In genomic region chr4:150987204-150987603, GRCh38 we compare ENCODE assay signal across 16 cellular contexts. TPM values are rescaled to one million over a fixed set of nuclear protein-coding genes. Genes with fewer than 3 reads are reported as not detected.
DNase-seq lines count a peak whose midpoint lies in the region; ATAC-seq, FAIRE-seq and TF ChIP-seq lines count a peak whose summit lies in the region.
"Had no signal": no experiment of that assay in that cellular context is flagged by ENCODE, and none has a peak within 500 bp of the region (broad histone marks: within the 10 kb centered on the region; RNA-seq: fewer than 3 reads in every experiment).

No MANE protein-coding gene starts in this region.

- no peak overlapping the region for H3K4me3 Mint-ChIP-seq in activated naive CD8-positive, alpha-beta T cell
- no peak overlapping the region for H3K4me3 Mint-ChIP-seq in activated naive CD8-positive, alpha-beta T cell treated with anti-CD3 and anti-CD28 coated beads for 36 hours
- H3K4me3 Mint-ChIP-seq in WTC11, result no peak overlapping the region
- H3K4me3 Mint-ChIP-seq in mesothelial cell of epicardium, result no peak overlapping the region
- H3K4me3 Mint-ChIP-seq: B cell; CD8-positive, alpha-beta T cell; H9 had no signal

- TF ChIP-seq RAD21 in GM12878 (IDR thresholded peaks at IDR 0.05; ENCODE audit: insufficient read depth, low read depth, low read length), result no peak

- in situ Hi-C loops in GM12878 (cut with MboI), result no loop called here

- H3K4me3 ChIP-seq in GM12878 (no peak overlapping the region), MG63 (no peak overlapping the region), heart right ventricle (no peak overlapping the region), PC-3 (ENCODE audit: low read length) (no peak overlapping the region)
- H3K4me3 ChIP-seq: BLaER1 treated with 17β-estradiol and CSF1 and Interleukin-3, amounts not matched to agents 10 nM and 100 nM had no signal

- H3K4me2 ChIP-seq in GM12878 (ENCODE audit: control insufficient read depth, insufficient read depth) (no peak overlapping the region), PC-3 (ENCODE audit: low read length) (no peak overlapping the region)
- H3K4me2 ChIP-seq: BLaER1 treated with 17β-estradiol and CSF1 and Interleukin-3, amounts not matched to agents 10 nM and 100 nM had no signal

- peaks cover 16% of the 10 kb centered on the region for H3K36me3 Mint-ChIP-seq in activated naive CD8-positive, alpha-beta T cell
- H3K36me3 Mint-ChIP-seq in activated naive CD8-positive, alpha-beta T cell treated with anti-CD3 and anti-CD28 coated beads for 36 hours, result peaks cover 38% of the 10 kb centered on the region
- H3K36me3 Mint-ChIP-seq in WTC11, result peaks cover 2% of the 10 kb centered on the region; the same call in 1 of the 2 replicates
- peaks cover 12% of the 10 kb centered on the region for H3K36me3 Mint-ChIP-seq in mesothelial cell of epicardium

- BruUV-seq in GM12878 (replicated peaks; lab: Mats Ljungman, UMichigan) (no TSS peak), PC-3 (replicated peaks; lab: Mats Ljungman, UMichigan) (no TSS peak)

- no peaks in the 10 kb centered on the region; a peak in 2 of 4 replicates for H3K36me3 ChIP-seq in GM12878 (ENCODE audit: control insufficient read depth in 2 of 2, insufficient read depth in 2 of 2, low read length in 1 of 2)
- no peaks in the 10 kb centered on the region for H3K36me3 ChIP-seq in MG63
- H3K36me3 ChIP-seq in heart right ventricle, result no peaks in the 10 kb centered on the region
- H3K36me3 ChIP-seq in PC-3 (ENCODE audit: low read depth, low read length), result no peaks in the 10 kb centered on the region

- TF ChIP-seq POLR2A in GM12878 (IDR thresholded peaks at IDR 0.05; ENCODE audit: low read depth, low read length), result no peak

- H3K27ac ChIP-seq in GM12878 (ENCODE audit: control insufficient read depth, insufficient read depth) (no peak overlapping the region), heart right ventricle (no peak overlapping the region), PC-3 (ENCODE audit: low read length) (no peak overlapping the region)
- H3K27ac ChIP-seq: 22Rv1; BLaER1 treated with 17β-estradiol and CSF1 and Interleukin-3, amounts not matched to agents 10 nM and 100 nM had no signal

- no peak overlapping the region for H3K9ac ChIP-seq in GM12878 (ENCODE audit: control insufficient read depth, insufficient read depth, low read length)
- no peak overlapping the region for H3K9ac ChIP-seq in PC-3 (ENCODE audit: low read length)
- H3K9ac ChIP-seq: BLaER1 treated with 17β-estradiol and CSF1 and Interleukin-3, amounts not matched to agents 10 nM and 100 nM had no signal

- TF ChIP-seq CTCF in WTC11 (IDR thresholded peaks at IDR 0.05) (no peak), GM12878 (IDR thresholded peaks at IDR 0.05 in 2 of 3, conservative IDR thresholded peaks at IDR 0.05 in 1 of 3; ENCODE audit: control insufficient read depth in 2 of 3, extremely low read depth in 1 of 3, insufficient read depth in 1 of 3, low read depth in 3 of 3, low read length in 3 of 3) (no peak), mesothelial cell of epicardium (IDR thresholded peaks at IDR 0.05; ENCODE audit: unreplicated experiment) (no peak), heart right ventricle (IDR thresholded peaks at IDR 0.05) (no peak), PC-3 (conservative IDR thresholded peaks at IDR 0.05; ENCODE audit: low read depth, low read length) (no peak)

- H4K20me1 ChIP-seq in GM12878 (ENCODE audit: control insufficient read depth, insufficient read depth) (no peaks in the 10 kb centered on the region), PC-3 (ENCODE audit: low read length) (no peaks in the 10 kb centered on the region)

- TF ChIP-seq EP300 in GM12878 (IDR thresholded peaks at IDR 0.05; ENCODE audit: borderline replicate concordance in 1 of 2, control insufficient read depth in 1 of 2, low read depth in 2 of 2, low read length in 2 of 2), result no peak

- CTCF ChIA-PET in WTC11 (lab: Charles Lee) (no interaction called here), GM12878 (lab: Yijun Ruan, JAX) (no interaction called here), PC-3 (lab: Charles Lee) (no interaction called here)

- no peaks in the 10 kb centered on the region for H3K9me2 ChIP-seq in PC-3 (replicated peaks; ENCODE audit: low read length)

- H3K79me2 ChIP-seq in GM12878 (ENCODE audit: control insufficient read depth, insufficient read depth, low read length), result peaks cover 27% of the 10 kb centered on the region
- peaks cover 47% of the 10 kb centered on the region for H3K79me2 ChIP-seq in PC-3 (ENCODE audit: low read length)

- no peaks in the 10 kb centered on the region for H3K9me3 Mint-ChIP-seq in activated naive CD8-positive, alpha-beta T cell (ENCODE audit: low read depth)
- H3K9me3 Mint-ChIP-seq in activated naive CD8-positive, alpha-beta T cell treated with anti-CD3 and anti-CD28 coated beads for 36 hours, result peaks cover 1% of the 10 kb centered on the region
- H3K9me3 Mint-ChIP-seq in WTC11 (no peaks in the 10 kb centered on the region), mesothelial cell of epicardium (peaks cover 11% of the 10 kb centered on the region)
- H3K9me3 Mint-ChIP-seq: CD8-positive, alpha-beta T cell; H9 had no signal

- intact Hi-C loops in GM12878 (cut with micrococcal nuclease; ENCODE audit: unreplicated experiment), result no loop called here
- intact Hi-C loops in heart right ventricle (cut with DNase I), result no loop called here
- intact Hi-C loops in PC-3 (cut with micrococcal nuclease), result no loop called here

- H3K9me3 ChIP-seq in GM12878 (replicated peaks; ENCODE audit: control insufficient read depth, insufficient read depth, low read length) (no peaks in the 10 kb centered on the region), MG63 (no peaks in the 10 kb centered on the region), heart right ventricle (no peaks in the 10 kb centered on the region), PC-3 (ENCODE audit: low read length) (no peaks in the 10 kb centered on the region)

- SMC1A ChIA-PET in GM12878 (lab: Charles Lee; ENCODE audit: uncharacterized antibody, unreplicated experiment), result interaction anchor here (0.7 to 1.5 kb wide), 5 partner anchors 9 to 44 kb away, joined by 3 to 6 read pairs (median 3); no protein-coding TSS in a partner anchor

- DNase-seq in activated naive CD8-positive, alpha-beta T cell treated with anti-CD3 and anti-CD28 coated beads for 36 hours, result no peak
- no peak for DNase-seq in WTC11 (ENCODE audit: low spot score)
- no peak for DNase-seq in GM12878 (ENCODE audit: low read depth, low spot score)
- no peak for DNase-seq in mesothelial cell of epicardium (ENCODE audit: low spot score in 2 of 2, unreplicated experiment in 2 of 2)
- no peak for DNase-seq in MG63
- no peak for DNase-seq in heart right ventricle
- DNase-seq in PC-3, result no peak
- DNase-seq: Calu3; CD8-positive, alpha-beta T cell; DMS79 treated with DMSO at 0.1 percent for 48 hours; GOT3; H9 had no signal

- peaks cover 44% of the 10 kb centered on the region for H3K4me1 Mint-ChIP-seq in activated naive CD8-positive, alpha-beta T cell (ENCODE audit: low read depth)
- H3K4me1 Mint-ChIP-seq in activated naive CD8-positive, alpha-beta T cell treated with anti-CD3 and anti-CD28 coated beads for 36 hours, result peaks cover 40% of the 10 kb centered on the region
- peaks cover 13% of the 10 kb centered on the region for H3K4me1 Mint-ChIP-seq in WTC11
- H3K4me1 Mint-ChIP-seq in mesothelial cell of epicardium, result no peaks in the 10 kb centered on the region

- RAD21 ChIA-PET in GM12878 (lab: Charles Lee; ENCODE audit: unreplicated experiment), result interaction anchor here (1.3 kb wide), 1 partner anchor 72 kb away, joined by 3 read pairs; no protein-coding TSS in a partner anchor

- WGBS in GM12878 (ENCODE audit: insufficient coverage, insufficient replicate concordance, low lambda C conversion rate, missing lambda C conversion rate), result 94% methylated on average over 3 of the region's 3 CpGs
- WGBS in heart right ventricle, 2 donors, result 99% methylated on average over 3 of the region's 3 CpGs

- no peak for FAIRE-seq in GM12878 (lab: Jason Lieb, UNC)

- no peaks in the 10 kb centered on the region for H3K27me3 Mint-ChIP-seq in activated naive CD8-positive, alpha-beta T cell
- no peaks in the 10 kb centered on the region for H3K27me3 Mint-ChIP-seq in activated naive CD8-positive, alpha-beta T cell treated with anti-CD3 and anti-CD28 coated beads for 36 hours
- H3K27me3 Mint-ChIP-seq in WTC11 (ENCODE audit: low read depth) (no peaks in the 10 kb centered on the region), mesothelial cell of epicardium (ENCODE audit: low read depth) (no peaks in the 10 kb centered on the region)
- H3K27me3 Mint-ChIP-seq: B cell had no signal

- ATAC-seq in WTC11 (no peak; the same call in 1 of the 2 replicates), GM12878 (peak; percentile 19), heart right ventricle (no peak), PC-3 (no peak)
- ATAC-seq: CD8-positive, alpha-beta T cell had no signal

- H3K27me3 ChIP-seq in GM12878 (replicated peaks in 1 of 2; ENCODE audit: control insufficient read depth in 2 of 2, insufficient read depth in 2 of 2, low read length in 1 of 2), result no peaks in the 10 kb centered on the region
- no peaks in the 10 kb centered on the region for H3K27me3 ChIP-seq in MG63
- H3K27me3 ChIP-seq in heart right ventricle, result no peaks in the 10 kb centered on the region
- H3K27me3 ChIP-seq in PC-3 (ENCODE audit: low read length), result no peaks in the 10 kb centered on the region
- H3K27me3 ChIP-seq: BLaER1 treated with 17β-estradiol and CSF1 and Interleukin-3, amounts not matched to agents 10 nM and 100 nM had no signal

- H2AFZ ChIP-seq in GM12878 (ENCODE audit: control insufficient read depth, low read depth, low read length), result no peak overlapping the region
- no peak overlapping the region for H2AFZ ChIP-seq in PC-3 (ENCODE audit: low read length)

- H3K27ac Mint-ChIP-seq in activated naive CD8-positive, alpha-beta T cell, result peak overlapping the region; percentile 61
- no peak overlapping the region for H3K27ac Mint-ChIP-seq in activated naive CD8-positive, alpha-beta T cell treated with anti-CD3 and anti-CD28 coated beads for 36 hours
- H3K27ac Mint-ChIP-seq in WTC11 (peak overlapping the region; percentile 79; the same call in 1 of the 2 replicates), mesothelial cell of epicardium (peak overlapping the region; percentile 41)
- H3K27ac Mint-ChIP-seq: B cell had no signal

- POLR2A ChIA-PET in WTC11 (lab: Charles Lee) (no interaction called here), GM12878 (lab: Charles Lee) (interaction anchor here (0.8 to 1.0 kb wide), 3 partner anchors 25 to 110 kb away, joined by 3 to 4 read pairs (median 3); no protein-coding TSS in a partner anchor), PC-3 (lab: Charles Lee; ENCODE audit: unreplicated experiment) (no interaction called here)

- H3K4me1 ChIP-seq in GM12878 (ENCODE audit: control insufficient read depth, insufficient read depth, low read length) (peaks cover 8% of the 10 kb centered on the region), heart right ventricle (peaks cover 0 to 6% (median 0%) of the 10 kb centered on the region in 9 donors), PC-3 (ENCODE audit: insufficient read depth, low read length) (no peaks in the 10 kb centered on the region)

- no peaks in the 10 kb centered on the region for H3F3A ChIP-seq in PC-3 (ENCODE audit: low read length, unreplicated experiment)

RNA-seq across cellular contexts. Expression of gene LRBA, which starts 27.9 kb away (rescaled TPM):
- total RNA-seq in activated naive CD8-positive, alpha-beta T cell treated with anti-CD3 and anti-CD28 coated beads for 36 hours, result 10 to 100 TPM; 52.5 to 61.2 TPM
- total RNA-seq in WTC11 (2021), result 69.1 to 74.9 TPM (median 69.6 TPM) in 3 replicates
- 574 and 578 TPM in 2 replicates for total RNA-seq in GM12878 (2013; cell fraction: nucleolus; rRNA removed)
- total RNA-seq in GM12878 (2014; rRNA removed), result 75.5 and 89.8 TPM in 2 replicates
- total RNA-seq in GM12878 (2014; rRNA removed; fragmentation: Illumina TruSeq; extraction: Trizol), result 93.4 and 101 TPM in 2 replicates
- total RNA-seq in GM12878 (2021), result 70.6 and 72.7 TPM in 2 replicates
- polyA plus RNA-seq in GM12878 (2011; ENCODE audit: low read depth), result 40.5 TPM
- 74.6 and 82.6 TPM in 2 replicates for polyA plus RNA-seq in GM12878 (2011; rRNA removed)
- polyA plus RNA-seq in GM12878 (2011; cell fraction: cytosol; rRNA removed), result 71.9 and 79.6 TPM in 2 replicates
- 58.5 and 60.2 TPM in 2 replicates for polyA plus RNA-seq in GM12878 (2011; cell fraction: nucleus; rRNA removed)
- 39.6 and 45.7 TPM in 2 replicates for polyA plus RNA-seq in GM12878 (2012)
- polyA plus RNA-seq in GM12878 (2014; fragmentation: Illumina TruSeq; extraction: Trizol), result 74.4 and 98.9 TPM in 2 replicates
- 10 to 100 TPM; 20.3 to 22.0 TPM for polyA plus RNA-seq in GM12878 (2014; fragmentation: Nextera tagmentation; extraction: Ambion mirVana)
- 37.1 and 39.4 TPM in 2 replicates for polyA plus RNA-seq in GM12878 (2014; rRNA removed)
- 10 to 100 TPM; 24.8 to 29.4 TPM for polyA plus RNA-seq in GM12878 (2016; fragmentation: Nextera tagmentation; extraction: Ambion mirVana)
- 433 TPM in 2 replicates for polyA minus RNA-seq in GM12878 (2011; rRNA and poly(A)+ RNA removed)
- 91.3 and 96.2 TPM in 2 replicates for polyA minus RNA-seq in GM12878 (2011; cell fraction: cytosol; rRNA and poly(A)+ RNA removed)
- polyA minus RNA-seq in GM12878 (2011; cell fraction: nucleus; rRNA and poly(A)+ RNA removed), result 384 and 542 TPM in 2 replicates
- 61.8 to 66.9 TPM (median 66.2 TPM) in 3 replicates for total RNA-seq in mesothelial cell of epicardium
- total RNA-seq in MG63 (2014; rRNA removed; shearing (Covaris generic); ENCODE audit: low replicate concordance), result 4.7 and 11.8 TPM in 2 replicates
- total RNA-seq in heart right ventricle, result 10 to 100 TPM; 15.2 to 31.2 (median 25.8) TPM
- 1 to 10 TPM; 6.2 to 7.1 TPM for polyA plus RNA-seq in heart right ventricle
- total RNA-seq in PC-3 (2014; rRNA removed), result 38.2 and 40.8 TPM in 2 replicates
